In genomic region chr20:53126185-53126584, GRCh38 we compare ENCODE assay signal across 17 cellular contexts.
DNase-seq lines count a peak whose midpoint lies in the region; ATAC-seq, FAIRE-seq and TF ChIP-seq lines count a peak whose summit lies in the region.
"Had no signal": no experiment of that assay in that cellular context is flagged by ENCODE, and none has a peak within 500 bp of the region (broad histone marks: within the 10 kb centered on the region; RNA-seq: fewer than 3 reads in every experiment).

No MANE protein-coding gene starts in this region.

- FAIRE-seq in GM12891 (lab: Jason Lieb, UNC) = peak; percentile 43
- FAIRE-seq: colon had no signal

- ATAC-seq in GM18858 (IDR thresholded peaks at IDR 0.05; ENCODE audit: unreplicated experiment) (no peak), GM21526 (IDR thresholded peaks at IDR 0.05; ENCODE audit: low FRiP score, unreplicated experiment) (no peak)
- ATAC-seq: CD8-positive, alpha-beta T cell; left cardiac atrium had no signal

- DNase-seq in GM12891 (ENCODE audit: insufficient read length, low spot score) (no peak), NCI-H1105 (lab: John Stamatoyannopoulos, UW) (peak; percentile 59), NCI-H774 (lab: John Stamatoyannopoulos, UW) (peak; percentile 6), kidney tubule cell (ENCODE audit: low spot score) (peak; percentile 39), HK-2 (ENCODE audit: unreplicated experiment) (no peak), GOT3 (lab: John Stamatoyannopoulos, UW) (no peak)
- DNase-seq: activated CD4-positive, alpha-beta T cell treated with anti-CD3 and anti-CD28 coated beads, Interleukin-2, amount 10 ng/mL, durations not matched to agents 24 days and 14 days; CD8-positive, alpha-beta T cell; foreskin melanocyte; left cardiac atrium; MV-4-11; occipital lobe; sigmoid colon; SK-N-SH had no signal

- no peak for TF ChIP-seq POLR2A in GM12891 (IDR thresholded peaks at IDR 0.05; ENCODE audit: low read depth, low read length)

TF ChIP-seq in GM12891, 5 proteins besides CTCF, POLR2A, EP300 and RAD21:
- no peak for TF ChIP-seq POU2F2 (IDR thresholded peaks at IDR 0.05; ENCODE audit: low read depth, low read length)
- TF ChIP-seq POLR2AphosphoS5 (IDR thresholded peaks at IDR 0.05; ENCODE audit: low read depth, low read length) = no peak
- TF ChIP-seq PAX5 (IDR thresholded peaks at IDR 0.05; ENCODE audit: insufficient read depth, low read length, severe bottlenecking) = no peak
- TF ChIP-seq SPI1 (IDR thresholded peaks at IDR 0.05; ENCODE audit: low read depth, low read length) = no peak
- no peak for TF ChIP-seq TAF1 (IDR thresholded peaks at IDR 0.05; ENCODE audit: low read depth, low read length)

Comparison
In these comparisons a context has a peak if more than half of its experiments do, and no peak if none do; other contexts are left out.
1. DNase-seq: peak in NCI-H1105 (single experiment), NCI-H774 (single experiment) and kidney tubule cell (single experiment); none in GM12891 (single experiment), HK-2 (single experiment) and GOT3 (single experiment).